Comparison of ENCODE assay signal across 1 cellular context in genomic region chr1:84479998-84480397, GRCh38.
TF ChIP-seq lines count a peak whose summit lies in the region.

No MANE protein-coding gene starts in this region.

TF ChIP-seq in GM12878, 131 proteins besides CTCF, POLR2A, EP300 and RAD21:
- TF ChIP-seq MAX (IDR thresholded peaks at IDR 0.05; ENCODE audit: low read depth, low read length) (no peak), BCL3 (IDR thresholded peaks at IDR 0.05; ENCODE audit: borderline replicate concordance, insufficient read depth, low read depth, low read length, poor library complexity, severe bottlenecking) (peak; percentile 66), POU2F2 (IDR thresholded peaks at IDR 0.05; ENCODE audit: borderline replicate concordance, low read depth, low read length) (no peak), TBL1XR1 (IDR thresholded peaks at IDR 0.05; ENCODE audit: low read depth, low read length) (no peak)
TF ChIP-seq in GM12878: peak in this region for 1.
